ENCODE assay signal across 11 cellular contexts in the genomic region with DNA sequence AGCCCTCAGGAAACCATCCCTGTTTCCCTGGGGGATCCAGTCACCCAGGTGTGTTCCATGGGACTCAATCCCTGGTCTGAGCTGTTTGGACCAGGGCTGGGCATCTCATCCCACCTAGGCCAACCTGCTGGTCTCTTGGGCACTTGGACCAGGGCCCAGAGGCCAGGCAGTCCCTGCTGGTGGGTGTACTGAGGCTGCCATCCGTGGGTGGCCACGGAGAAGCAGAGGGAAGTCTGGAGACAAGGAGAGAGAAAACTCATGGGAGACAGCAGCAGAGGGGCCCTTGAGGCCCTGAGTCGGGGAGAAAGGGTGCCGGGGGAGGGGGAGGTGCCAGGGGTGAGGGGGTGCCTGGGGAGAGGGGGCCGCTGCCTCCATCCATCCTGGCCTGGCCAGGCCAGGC.
DNase-seq lines count a peak whose midpoint lies in the region; ATAC-seq and TF ChIP-seq lines count a peak whose summit lies in the region.
"Had no signal": no experiment of that assay in that cellular context is flagged by ENCODE, and none has a peak within 500 bp of the region (broad histone marks: within the 10 kb centered on the region; RNA-seq: fewer than 3 reads in every experiment).

No MANE protein-coding gene starts in this region.

- H3K36me3 Mint-ChIP-seq in CD14-positive monocyte (no peaks in the 10 kb centered on the region), chondrocyte (ENCODE audit: low read depth) (no peaks in the 10 kb centered on the region)
- H3K36me3 Mint-ChIP-seq: CD4-positive, CD25-positive, alpha-beta regulatory T cell had no signal

- H3K4me3 ChIP-seq in sigmoid colon = no peak overlapping the region
- H3K4me3 ChIP-seq: A549 had no signal

- no peak for TF ChIP-seq CTCF in CD14-positive monocyte (IDR thresholded peaks at IDR 0.05)
- TF ChIP-seq CTCF in chondrocyte (IDR thresholded peaks at IDR 0.05) = no peak
- no peak for TF ChIP-seq CTCF in sigmoid colon (IDR thresholded peaks at IDR 0.05)

- peaks cover 0 to 5% (median 2%) of the 10 kb centered on the region in 3 donors for H3K27me3 Mint-ChIP-seq in CD14-positive monocyte (ENCODE audit: low read depth in 3 of 3)
- H3K27me3 Mint-ChIP-seq in chondrocyte (ENCODE audit: low read depth) = peaks cover 13% of the 10 kb centered on the region
- H3K27me3 Mint-ChIP-seq: CD4-positive, CD25-positive, alpha-beta regulatory T cell had no signal

- H3K27ac Mint-ChIP-seq in CD14-positive monocyte = no peak overlapping the region
- H3K27ac Mint-ChIP-seq in chondrocyte (ENCODE audit: unreplicated experiment) = no peak overlapping the region

- no peak for TF ChIP-seq EP300 in sigmoid colon (IDR thresholded peaks at IDR 0.05)

- H3K36me3 ChIP-seq in sigmoid colon = no peaks in the 10 kb centered on the region
- H3K36me3 ChIP-seq: BE2C had no signal

- H3K27me3 ChIP-seq in sigmoid colon = no peaks in the 10 kb centered on the region
- H3K27me3 ChIP-seq: BE2C had no signal

- no peak overlapping the region for H3K27ac ChIP-seq in sigmoid colon
- H3K27ac ChIP-seq: A549 had no signal

- H3K4me1 ChIP-seq in sigmoid colon = no peaks in the 10 kb centered on the region
- H3K4me1 ChIP-seq: A549 had no signal

- DNase-seq in cardiac septum (ENCODE audit: low spot score) (peak; percentile 38), Right ventricle myocardium superior (no peak), CD14-positive monocyte (ENCODE audit: low spot score) (peak; percentile 36), chondrocyte (ENCODE audit: low spot score) (peak; percentile 62), sigmoid colon (peak; percentile 48), activated T-cell treated with anti-CD3 and anti-CD28 coated beads for 4 hours (no peak)
- DNase-seq: BE2C; CD4-positive, CD25-positive, alpha-beta regulatory T cell; DMS 273 treated with DMSO at 0.1 percent for 48 hours had no signal

- WGBS in sigmoid colon, 2 donors = 84 to 91% methylated on average over 5 of the region's 5 CpGs

- TF ChIP-seq POLR2A in sigmoid colon (IDR thresholded peaks at IDR 0.05) = no peak

- H3K9me3 Mint-ChIP-seq in CD14-positive monocyte (peaks cover 0 to 2% (median 0%) of the 10 kb centered on the region in 7 donors), chondrocyte (ENCODE audit: low read depth) (no peaks in the 10 kb centered on the region)
- H3K9me3 Mint-ChIP-seq: CD4-positive, CD25-positive, alpha-beta regulatory T cell had no signal

- ATAC-seq in Right ventricle myocardium superior (ENCODE audit: poor library complexity) = no peak
- no peak for ATAC-seq in HG03378 (IDR thresholded peaks at IDR 0.05; ENCODE audit: unreplicated experiment)
- ATAC-seq: A549 had no signal

- intact Hi-C loops in cardiac septum (cut with DNase I) (no loop called here), Right ventricle myocardium superior (cut with DNase I) (no loop called here), CD14-positive monocyte (cut with micrococcal nuclease) (no loop called here), sigmoid colon (cut with DNase I) (no loop called here)

- H3K4me3 Mint-ChIP-seq in CD14-positive monocyte (no peak overlapping the region), chondrocyte (ENCODE audit: unreplicated experiment) (no peak overlapping the region)
- H3K4me3 Mint-ChIP-seq: CD4-positive, CD25-positive, alpha-beta regulatory T cell had no signal

- no peaks in the 10 kb centered on the region for H3K9me3 ChIP-seq in sigmoid colon
- H3K9me3 ChIP-seq: A549, BE2C had no signal

- H3K4me1 Mint-ChIP-seq in CD14-positive monocyte (no peaks in the 10 kb centered on the region), chondrocyte (ENCODE audit: low read depth) (peaks cover 3% of the 10 kb centered on the region)
- H3K4me1 Mint-ChIP-seq: CD4-positive, CD25-positive, alpha-beta regulatory T cell had no signal

Comparison
In these comparisons a context has a peak if more than half of its experiments do, and no peak if none do; other contexts are left out.
1. DNase-seq: peak in cardiac septum (single experiment), CD14-positive monocyte (single experiment), chondrocyte (single experiment) and sigmoid colon (single experiment); none in Right ventricle myocardium superior (single experiment) and activated T-cell treated with anti-CD3 and anti-CD28 coated beads for 4 hours (single experiment).